Comparison of ENCODE assay signal across 8 cellular contexts in genomic region chr1:39892611-39893595, GRCh38. TPM values are rescaled to one million over a fixed set of nuclear protein-coding genes. Genes with fewer than 3 reads are reported as not detected.
DNase-seq lines count a peak whose midpoint lies in the region; ATAC-seq and TF ChIP-seq lines count a peak whose summit lies in the region.

No MANE protein-coding gene starts in this region.

- no peak for TF ChIP-seq POLR2A in heart left ventricle (IDR thresholded peaks at IDR 0.05)

- no peaks in the 10 kb centered on the region for H3K9me3 Mint-ChIP-seq in activated CD4-positive, alpha-beta T cell treated with anti-CD3 and anti-CD28 coated beads, Interleukin-2, amount 10 ng/mL, durations not matched to agents 24 days and 14 days

- no peaks in the 10 kb centered on the region for H3K36me3 Mint-ChIP-seq in activated CD4-positive, alpha-beta T cell treated with anti-CD3 and anti-CD28 coated beads, Interleukin-2, amount 10 ng/mL, durations not matched to agents 24 days and 14 days (ENCODE audit: low read depth)

- no peak overlapping the region for H3K4me3 ChIP-seq in heart left ventricle

- no peaks in the 10 kb centered on the region for H3K9me3 ChIP-seq in heart left ventricle

- peaks cover 5% of the 10 kb centered on the region for H3K4me1 Mint-ChIP-seq in activated CD4-positive, alpha-beta T cell treated with anti-CD3 and anti-CD28 coated beads, Interleukin-2, amount 10 ng/mL, durations not matched to agents 24 days and 14 days

- no peak overlapping the region for H3K27ac Mint-ChIP-seq in activated CD4-positive, alpha-beta T cell treated with anti-CD3 and anti-CD28 coated beads, Interleukin-2, amount 10 ng/mL, durations not matched to agents 24 days and 14 days

- peaks cover 0 to 26% (median 3%) of the 10 kb centered on the region in 12 donors for H3K4me1 ChIP-seq in heart left ventricle

- no peak overlapping the region for H3K27ac ChIP-seq in heart left ventricle

- ATAC-seq in left ventricle myocardium superior = peak; percentile 25
- no peak for ATAC-seq in heart left ventricle

- 20 to 23% (median 21%) methylated on average over 6 of the region's 6 CpGs for WGBS in heart left ventricle, 4 donors

- intact Hi-C loops in left ventricle myocardium superior (cut with micrococcal nuclease) = no loop called here
- intact Hi-C loops in heart left ventricle (cut with DNase I) = no loop called here
- intact Hi-C loops in activated CD4-positive, alpha-beta T cell treated with anti-CD3 and anti-CD28 coated beads, Interleukin-2, amount 10 ng/mL, durations not matched to agents 24 days and 14 days (cut with micrococcal nuclease) = no loop called here

- peaks cover 58% of the 10 kb centered on the region for H3K27me3 Mint-ChIP-seq in activated CD4-positive, alpha-beta T cell treated with anti-CD3 and anti-CD28 coated beads, Interleukin-2, amount 10 ng/mL, durations not matched to agents 24 days and 14 days

- no peak for DNase-seq in left ventricle myocardium superior
- DNase-seq in heart left ventricle = no peak
- peak; percentile 64 for DNase-seq in RPMI7951 (ENCODE audit: low read depth)
- DNase-seq in glomerular visceral epithelial cell (ENCODE audit: extremely low spot score) = peak; percentile 71
- peak; percentile 67 for DNase-seq in superior temporal gyrus (ENCODE audit: extremely low spot score)
- no peak for DNase-seq in NK-92 (lab: John Stamatoyannopoulos, UW; ENCODE audit: unreplicated experiment)
- DNase-seq in activated CD4-positive, alpha-beta T cell treated with anti-CD3 and anti-CD28 coated beads, Interleukin-2, amount 10 ng/mL, durations not matched to agents 24 days and 14 days = no peak
- no peak for DNase-seq in SKM-1 treated with dmso at 0.1 percent for 144 hours (lab: John Stamatoyannopoulos, UW; ENCODE audit: unreplicated experiment)

- TF ChIP-seq CTCF in heart left ventricle (IDR thresholded peaks at IDR 0.05) = no peak

- no peaks in the 10 kb centered on the region for H3K36me3 ChIP-seq in heart left ventricle

- peaks cover 0 to 21% (median 0%) of the 10 kb centered on the region in 9 donors for H3K27me3 ChIP-seq in heart left ventricle

- H3K4me3 Mint-ChIP-seq in activated CD4-positive, alpha-beta T cell treated with anti-CD3 and anti-CD28 coated beads, Interleukin-2, amount 10 ng/mL, durations not matched to agents 24 days and 14 days = no peak overlapping the region

RNA-seq across cellular contexts. Expression of gene MYCL, which starts 8.8 kb away (rescaled TPM):
- total RNA-seq in left ventricle myocardium superior (1.5 TPM), heart left ventricle (1 to 10 TPM in 3 of 9 donors, under 1 TPM in 6; 0.27 to 3.0 (median 0.75) TPM)
- under 1 TPM; 0.15 to 0.53 TPM for polyA plus RNA-seq in heart left ventricle
- total RNA-seq in RPMI7951 (2014; rRNA removed; shearing (Covaris generic)) = 0.10 and 0.12 TPM in 2 replicates
- total RNA-seq in activated CD4-positive, alpha-beta T cell treated with anti-CD3 and anti-CD28 coated beads, Interleukin-2, amount 10 ng/mL, durations not matched to agents 24 days and 14 days = 0.42 and 0.57 TPM in 2 replicates

RNA-seq across cellular contexts. Expression of gene TRIT1, which starts 9.6 kb away (rescaled TPM):
- total RNA-seq in left ventricle myocardium superior (17.4 TPM), heart left ventricle (10 to 100 TPM; 15.0 to 19.0 (median 17.2) TPM)
- polyA plus RNA-seq in heart left ventricle = 10 to 100 TPM; 13.6 to 14.0 TPM
- 23.7 and 29.8 TPM in 2 replicates for total RNA-seq in RPMI7951 (2014; rRNA removed; shearing (Covaris generic))
- 28.2 and 28.4 TPM in 2 replicates for total RNA-seq in activated CD4-positive, alpha-beta T cell treated with anti-CD3 and anti-CD28 coated beads, Interleukin-2, amount 10 ng/mL, durations not matched to agents 24 days and 14 days

Comparison
In these comparisons a context has a peak if more than half of its experiments do, and no peak if none do; other contexts are left out.
1. DNase-seq: peak in RPMI7951 (single experiment), glomerular visceral epithelial cell (single experiment) and superior temporal gyrus (single experiment); none in left ventricle myocardium superior (single experiment), heart left ventricle (0 of 5), NK-92 (single experiment), activated CD4-positive, alpha-beta T cell treated with anti-CD3 and anti-CD28 coated beads, Interleukin-2, amount 10 ng/mL, durations not matched to agents 24 days and 14 days (single experiment) and SKM-1 treated with dmso at 0.1 percent for 144 hours (single experiment).